9 cellular contexts compared by ENCODE assay signal in the genomic region with DNA sequence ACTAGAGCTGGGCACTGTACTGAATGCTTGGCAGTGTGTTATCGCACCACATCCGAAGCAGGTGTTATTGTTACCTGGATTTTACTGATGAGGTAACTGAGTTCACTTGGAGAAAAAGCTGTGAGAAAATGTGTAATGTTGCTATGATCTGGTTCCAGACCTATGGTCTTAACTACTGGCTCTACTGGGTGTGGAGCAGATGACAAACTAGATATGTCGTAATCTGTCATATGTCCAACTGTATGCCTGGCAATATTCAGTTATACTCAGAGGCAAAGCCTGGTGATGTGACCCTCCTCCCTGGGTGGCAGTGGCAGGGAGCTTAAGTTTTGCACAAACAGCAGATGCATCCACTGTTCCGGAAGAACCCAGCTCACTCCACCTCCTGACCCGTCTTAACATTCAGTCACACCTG. TPM values are rescaled to one million over a fixed set of nuclear protein-coding genes. Genes with fewer than 3 reads are reported as not detected.
DNase-seq lines count a peak whose midpoint lies in the region; ATAC-seq and TF ChIP-seq lines count a peak whose summit lies in the region.
"Had no signal": no experiment of that assay in that cellular context is flagged by ENCODE, and none has a peak within 500 bp of the region (broad histone marks: within the 10 kb centered on the region; RNA-seq: fewer than 3 reads in every experiment).

No MANE protein-coding gene starts in this region.

- H3K27ac Mint-ChIP-seq in natural killer cell, result no peak overlapping the region

- no peak for TF ChIP-seq CTCF in natural killer cell (IDR thresholded peaks at IDR 0.05)
- no peak for TF ChIP-seq CTCF in omental fat pad (IDR thresholded peaks at IDR 0.05)

- H3K4me1 Mint-ChIP-seq in natural killer cell, result peaks cover 18 to 29% of the 10 kb centered on the region in 2 donors

- H3K36me3 Mint-ChIP-seq in natural killer cell, result no peaks in the 10 kb centered on the region

- intact Hi-C loops in natural killer cell (cut with micrococcal nuclease), result loop anchor here (2.0 to 5.0 kb wide), 3 partner anchors 33 to 167 kb away; partner anchors contain the start of gene HIF1AN

- DNase-seq in DMS 273 (lab: John Stamatoyannopoulos, UW; ENCODE audit: unreplicated experiment) (peak; percentile 38), DMS 273 treated with DMSO at 0.1 percent for 48 hours (lab: John Stamatoyannopoulos, UW) (no peak), RPMI7951 (ENCODE audit: low read depth) (peak; percentile 50), natural killer cell (peak; percentile 60), NCI-H526 (lab: John Stamatoyannopoulos, UW) (no peak), omental fat pad (ENCODE audit: low spot score) (no peak)

- no peaks in the 10 kb centered on the region for H3K9me3 Mint-ChIP-seq in natural killer cell

- H3K27ac ChIP-seq in cingulate gyrus (ENCODE audit: low read depth, low read length), result peak overlapping the region; percentile 89

- peak; percentile 40 to 68 (median 56) for ATAC-seq in natural killer cell
- no peak for ATAC-seq in GM18868 (IDR thresholded peaks at IDR 0.05; ENCODE audit: unreplicated experiment)
- ATAC-seq in omental fat pad (ENCODE audit: low FRiP score), result no peak

- peak overlapping the region; percentile 66 for H3K4me3 Mint-ChIP-seq in natural killer cell

- no peaks in the 10 kb centered on the region for H3K27me3 Mint-ChIP-seq in natural killer cell (ENCODE audit: low read depth in 2 of 2)

RNA-seq across cellular contexts. Expression of gene SCD, which starts 23.5 kb away (rescaled TPM):
- total RNA-seq in RPMI7951 (2014; rRNA removed; shearing (Covaris generic)), result 68.3 and 80.6 TPM in 2 replicates
- total RNA-seq in natural killer cell, result 10 to 100 TPM in 1 of 3 donors, 1 to 10 TPM in 2; 3.5 to 10.1 (median 3.8) TPM
- 1,000 to 10,000 TPM in 1 of 4 donors, 100 to 1,000 TPM in 3; 258 to 1,217 (median 417) TPM for total RNA-seq in omental fat pad

RNA-seq across cellular contexts. Expression of gene PKD2L1, which starts 40.5 kb away (rescaled TPM):
- total RNA-seq in RPMI7951 (2014; rRNA removed; shearing (Covaris generic)), result not detected in 2 replicates
- not detected for total RNA-seq in natural killer cell
- total RNA-seq in omental fat pad, result under 1 TPM in 2 of 4 donors, not detected in 2; 0.24 to 0.37 TPM
- total RNA-seq: activated CD8-positive, alpha-beta memory T cell treated with anti-CD3 and anti-CD28 coated beads for 36 hours had no signal

Comparison
In these comparisons a context has a peak if more than half of its experiments do, and no peak if none do; other contexts are left out.
1. DNase-seq: peak in DMS 273 (single experiment), RPMI7951 (single experiment) and natural killer cell (single experiment); none in DMS 273 treated with DMSO at 0.1 percent for 48 hours (single experiment), NCI-H526 (0 of 2) and omental fat pad (single experiment).
2. ATAC-seq: peak in natural killer cell (3 of 3); none in GM18868 (single experiment) and omental fat pad (single experiment).